ENCODE assay signal across 8 cellular contexts in the genomic region with DNA sequence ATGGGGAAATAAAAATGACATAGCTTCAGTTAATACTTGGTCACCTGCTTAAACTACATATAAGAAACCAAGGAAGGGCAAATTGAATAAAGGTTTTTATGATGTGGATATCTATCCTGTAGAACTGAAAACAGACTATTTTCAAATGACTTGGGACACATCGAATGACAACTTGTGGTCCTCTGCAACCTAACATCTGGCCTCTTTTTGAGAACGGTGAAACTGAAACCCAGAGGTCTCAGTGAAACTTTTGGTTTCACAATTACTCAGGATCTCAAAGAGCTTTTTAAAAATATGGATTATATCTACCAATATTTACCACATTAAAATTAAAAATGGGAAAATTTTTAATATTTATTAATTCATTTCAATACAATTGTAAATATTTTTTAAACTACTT.
A peak's percentile ranks its signal among the peaks of the same experiment; 100 is the strongest.
DNase-seq lines count a peak whose midpoint lies in the region; ATAC-seq, FAIRE-seq and TF ChIP-seq lines count a peak whose summit lies in the region.

No MANE protein-coding gene starts in this region.

- peak; percentile 43 for FAIRE-seq in colon (lab: Jason Lieb, UNC)

- ATAC-seq in DND-41 (ENCODE audit: insufficient read depth, low read depth) (peak; percentile 92), GM19452 (IDR thresholded peaks at IDR 0.05; ENCODE audit: unreplicated experiment) (peak; percentile 79), HG03439 (IDR thresholded peaks at IDR 0.05; ENCODE audit: unreplicated experiment) (peak; percentile 89), right cardiac atrium (no peak)

- H3K4me3 ChIP-seq in DND-41 (ENCODE audit: low read depth in 1 of 2, low read length in 2 of 2): no peak overlapping the region
- no peak overlapping the region for H3K4me3 ChIP-seq in brain microvascular endothelial cell (ENCODE audit: low read depth, low read length)
- H3K4me3 ChIP-seq in right cardiac atrium (ENCODE audit: low read length): no peak overlapping the region

- WGBS in right cardiac atrium: 38% methylated on average over 2 of the region's 2 CpGs

- H3K4me2 ChIP-seq in DND-41 (ENCODE audit: insufficient read depth, low read length): peak overlapping the region; percentile 42

- H3K9me3 ChIP-seq in DND-41 (ENCODE audit: insufficient read depth, low read length, severe bottlenecking) (no peaks in the 10 kb centered on the region), right cardiac atrium (ENCODE audit: control insufficient read depth, low read length) (no peaks in the 10 kb centered on the region)

- TF ChIP-seq CTCF in DND-41 (IDR thresholded peaks at IDR 0.05; ENCODE audit: borderline replicate concordance, extremely low read depth, low read length, poor library complexity, severe bottlenecking) (no peak), brain microvascular endothelial cell (IDR thresholded peaks at IDR 0.05; ENCODE audit: low read depth, low read length, missing control alignments) (no peak)

- DNase-seq in DND-41: peak; percentile 32
- no peak for DNase-seq in brain microvascular endothelial cell
- no peak for DNase-seq in right cardiac atrium
- DNase-seq in AG08395 (ENCODE audit: low spot score): no peak
- no peak for DNase-seq in effector CD8-positive, alpha-beta T cell (lab: John Stamatoyannopoulos, UW)

- H3K4me1 ChIP-seq in DND-41 (ENCODE audit: insufficient read depth, low read length): peaks cover 15% of the 10 kb centered on the region
- H3K4me1 ChIP-seq in right cardiac atrium (ENCODE audit: control insufficient read depth, insufficient read depth, low read length): peaks cover 3% of the 10 kb centered on the region

- H3K79me2 ChIP-seq in DND-41 (ENCODE audit: insufficient read depth, low read length): peaks cover 86% of the 10 kb centered on the region

- H3K27ac ChIP-seq in DND-41 (ENCODE audit: low read length) (peak overlapping the region; percentile 41; the same call in 1 of the 2 replicates), brain microvascular endothelial cell (no peak overlapping the region), right cardiac atrium (ENCODE audit: low read length) (no peak overlapping the region)

- H3K36me3 ChIP-seq in DND-41 (ENCODE audit: insufficient read depth, low read length) (peaks cover 5% of the 10 kb centered on the region), brain microvascular endothelial cell (replicated peaks) (no peaks in the 10 kb centered on the region)

- H3K9ac ChIP-seq in DND-41 (ENCODE audit: low read depth, low read length): no peak overlapping the region

- H4K20me1 ChIP-seq in DND-41 (ENCODE audit: insufficient read depth, low read length): peaks cover 32% of the 10 kb centered on the region

- intact Hi-C loops in right cardiac atrium (cut with DNase I): no loop called here

- H3K27me3 ChIP-seq in DND-41 (ENCODE audit: insufficient read depth, low read length, poor library complexity): no peaks in the 10 kb centered on the region
- no peaks in the 10 kb centered on the region for H3K27me3 ChIP-seq in brain microvascular endothelial cell (replicated peaks)
- H3K27me3 ChIP-seq in right cardiac atrium (ENCODE audit: control insufficient read depth, insufficient read depth): no peaks in the 10 kb centered on the region

- H2AFZ ChIP-seq in DND-41 (ENCODE audit: low read depth, low read length): no peak overlapping the region

- in situ Hi-C loops in brain microvascular endothelial cell (cut with HindIII; ENCODE audit: low pct_ligation_motif_present, low sequenced_read_pairs): no loop called here

Comparison
In these comparisons a context has a peak if more than half of its experiments do, and no peak if none do; other contexts are left out.
1. ATAC-seq: peak in DND-41 (single experiment), GM19452 (single experiment) and HG03439 (single experiment); none in right cardiac atrium (0 of 2).